In genomic region chr16:82010649-82011048, GRCh38 we compare ENCODE assay signal across 13 cellular contexts. TPM values are rescaled to one million over a fixed set of nuclear protein-coding genes. Genes with fewer than 3 reads are reported as not detected.
DNase-seq lines count a peak whose midpoint lies in the region; ATAC-seq and TF ChIP-seq lines count a peak whose summit lies in the region.
"Had no signal": no experiment of that assay in that cellular context is flagged by ENCODE, and none has a peak within 500 bp of the region (broad histone marks: within the 10 kb centered on the region; RNA-seq: fewer than 3 reads in every experiment).

No MANE protein-coding gene starts in this region.

- WGBS in right cardiac atrium: 86% methylated on average over 8 of the region's 8 CpGs
- WGBS in lower leg skin, 2 donors: 59 to 67% methylated on average over 8 of the region's 8 CpGs
- WGBS in upper lobe of left lung, 2 donors: 82 to 86% methylated on average over 8 of the region's 8 CpGs

- H3K27me3 Mint-ChIP-seq in activated T-helper 17 cell treated with anti-CD3 and anti-CD28 coated beads, Interleukin-2, amount 50 U/mL, for 72 hours: peaks cover 4% of the 10 kb centered on the region

- peaks cover 25% of the 10 kb centered on the region for H3K4me1 Mint-ChIP-seq in activated T-helper 17 cell treated with anti-CD3 and anti-CD28 coated beads, Interleukin-2, amount 50 U/mL, for 72 hours

- DNase-seq in right cardiac atrium (no peak), cardiac septum (ENCODE audit: low spot score) (no peak), lower leg skin (ENCODE audit: low spot score in 2 of 2) (no peak), upper lobe of left lung (no peak), uterus (no peak)
- DNase-seq: erythroblast, H7, NCI-H1694 treated with DMSO at 0.1 percent for 48 hours, SW 1271 had no signal

- H3K4me3 Mint-ChIP-seq in activated T-helper 17 cell treated with anti-CD3 and anti-CD28 coated beads, Interleukin-2, amount 50 U/mL, for 72 hours: peak overlapping the region; percentile 75

- no peaks in the 10 kb centered on the region for H3K4me1 ChIP-seq in right cardiac atrium (ENCODE audit: control insufficient read depth, insufficient read depth, low read length)
- peaks cover 0 to 5% (median 0%) of the 10 kb centered on the region in 4 donors for H3K4me1 ChIP-seq in upper lobe of left lung
- H3K4me1 ChIP-seq in uterus: no peaks in the 10 kb centered on the region

- no peaks in the 10 kb centered on the region for H3K27me3 ChIP-seq in right cardiac atrium (ENCODE audit: control insufficient read depth, insufficient read depth)
- no peaks in the 10 kb centered on the region for H3K27me3 ChIP-seq in upper lobe of left lung
- H3K27me3 ChIP-seq in uterus: no peaks in the 10 kb centered on the region

- ATAC-seq in right cardiac atrium (no peak), upper lobe of left lung (ENCODE audit: low FRiP score in 2 of 2) (no peak), GM18511 (IDR thresholded peaks at IDR 0.05; ENCODE audit: unreplicated experiment) (no peak), HG02885 (IDR thresholded peaks at IDR 0.05; ENCODE audit: poor library complexity, unreplicated experiment) (no peak)
- ATAC-seq in activated T-helper 17 cell treated with anti-CD3 and anti-CD28 coated beads, Interleukin-2, amount 50 U/mL, for 72 hours (replicated peaks): peak; percentile 76

- intact Hi-C loops in right cardiac atrium (cut with DNase I): no loop called here
- intact Hi-C loops in cardiac septum (cut with DNase I): no loop called here
- intact Hi-C loops in lower leg skin (cut with DNase I; ENCODE audit: low total_unique reads): no loop called here
- intact Hi-C loops in uterus (cut with DNase I; ENCODE audit: low total_unique reads): no loop called here

- TF ChIP-seq EP300 in upper lobe of left lung (IDR thresholded peaks at IDR 0.05): no peak

- peak overlapping the region; percentile 50 for H3K4me3 ChIP-seq in right cardiac atrium (ENCODE audit: low read length)
- peak overlapping the region; percentile 28 for H3K4me3 ChIP-seq in lower leg skin (ENCODE audit: low read depth, poor library complexity, severe bottlenecking)
- H3K4me3 ChIP-seq in upper lobe of left lung: peak overlapping the region in 3 of 4 donors; percentile 51 to 70 (median 70)
- H3K4me3 ChIP-seq in uterus: peak overlapping the region in 1 of 2 donors; percentile 32

- peaks cover 5% of the 10 kb centered on the region for H3K9me3 ChIP-seq in right cardiac atrium (ENCODE audit: control insufficient read depth, low read length)
- H3K9me3 ChIP-seq in upper lobe of left lung: peaks cover 0 to 8% (median 7%) of the 10 kb centered on the region in 4 donors
- no peaks in the 10 kb centered on the region for H3K9me3 ChIP-seq in uterus

- H3K27ac ChIP-seq in right cardiac atrium (ENCODE audit: low read length) (no peak overlapping the region), upper lobe of left lung (no peak overlapping the region), uterus (no peak overlapping the region)
- H3K27ac ChIP-seq: C4-2B had no signal

- H3K9me3 Mint-ChIP-seq in activated T-helper 17 cell treated with anti-CD3 and anti-CD28 coated beads, Interleukin-2, amount 50 U/mL, for 72 hours: peaks cover 10% of the 10 kb centered on the region

- TF ChIP-seq CTCF in lower leg skin (IDR thresholded peaks at IDR 0.05) (no peak), upper lobe of left lung (IDR thresholded peaks at IDR 0.05) (no peak), uterus (IDR thresholded peaks at IDR 0.05) (no peak)

- TF ChIP-seq POLR2A in lower leg skin (IDR thresholded peaks at IDR 0.05) (no peak), upper lobe of left lung (IDR thresholded peaks at IDR 0.05) (no peak), uterus (IDR thresholded peaks at IDR 0.05) (no peak)

- H3K36me3 ChIP-seq in upper lobe of left lung (no peaks in the 10 kb centered on the region), uterus (no peaks in the 10 kb centered on the region)

- H3K27ac Mint-ChIP-seq in activated T-helper 17 cell treated with anti-CD3 and anti-CD28 coated beads, Interleukin-2, amount 50 U/mL, for 72 hours: peak overlapping the region; percentile 87

- peaks cover 29% of the 10 kb centered on the region for H3K36me3 Mint-ChIP-seq in activated T-helper 17 cell treated with anti-CD3 and anti-CD28 coated beads, Interleukin-2, amount 50 U/mL, for 72 hours (ENCODE audit: low read depth)

RNA-seq across cellular contexts. Expression of gene SDR42E1, which starts 0.6 kb away (rescaled TPM):
- total RNA-seq in right cardiac atrium (1 to 10 TPM; 1.9 to 3.4 (median 2.6) TPM), cardiac septum (0.22 TPM), lower leg skin (10 to 100 TPM; 17.8 to 34.4 (median 31.2) TPM), upper lobe of left lung (1 to 10 TPM; 2.1 to 5.7 (median 4.1) TPM), uterus (1 to 10 TPM in 2 of 4 donors, under 1 TPM in 2; under 0.01 to 5.1 (median 1.5) TPM)
- 0.43 TPM for polyA plus RNA-seq in right cardiac atrium
- 1 to 10 TPM; 3.7 to 5.1 TPM for total RNA-seq in activated T-helper 17 cell treated with anti-CD3 and anti-CD28 coated beads, Interleukin-2, amount 50 U/mL, for 72 hours

RNA-seq across cellular contexts. Expression of gene HSD17B2, which starts 24.4 kb away (rescaled TPM):
- total RNA-seq in right cardiac atrium (not detected), cardiac septum (not detected), lower leg skin (1 to 10 TPM in 3 of 4 donors, not detected in 1; 3.0 to 6.0 (median 5.2) TPM), upper lobe of left lung (1 to 10 TPM in 2 of 6 donors, under 1 TPM in 2, not detected in 2; 0.49 to 2.0 (median 1.4) TPM), uterus (under 1 TPM in 1 of 4 donors, not detected in 3; 0.14 TPM)
- not detected for polyA plus RNA-seq in right cardiac atrium
- total RNA-seq in activated T-helper 17 cell treated with anti-CD3 and anti-CD28 coated beads, Interleukin-2, amount 50 U/mL, for 72 hours: not detected
- total RNA-seq: H7 had no signal
